Comparison of ENCODE assay signal across 8 cellular contexts in the genomic region with DNA sequence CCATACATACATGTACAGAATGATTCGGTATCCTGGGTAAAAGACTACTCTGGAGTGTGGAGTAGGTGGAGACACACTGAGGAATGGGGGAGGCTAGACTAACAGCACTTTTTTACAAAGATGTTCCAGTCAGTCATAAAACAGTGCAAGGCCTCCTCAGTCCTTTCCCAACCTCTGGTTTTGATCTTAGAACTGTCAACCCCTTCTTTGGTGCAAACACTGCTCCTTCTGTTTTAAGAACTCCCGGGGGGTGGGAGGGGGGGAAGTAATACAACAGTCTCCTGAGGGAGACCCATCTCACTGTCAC. TPM values are rescaled to one million over a fixed set of nuclear protein-coding genes. Genes with fewer than 3 reads are reported as not detected.
A peak's percentile ranks its signal among the peaks of the same experiment; 100 is the strongest.
DNase-seq lines count a peak whose midpoint lies in the region; ATAC-seq, FAIRE-seq and TF ChIP-seq lines count a peak whose summit lies in the region.

No MANE protein-coding gene starts in this region.

- no peaks in the 10 kb centered on the region for H3K9me3 Mint-ChIP-seq in stimulated activated naive CD8-positive, alpha-beta T cell treated with anti-CD3 and anti-CD28 coated beads, Interleukin-15, Interleukin-2, amounts not matched to agents 100 ng/mL and 50 ng/mL, for 24 hours

- no peaks in the 10 kb centered on the region for H3K36me3 Mint-ChIP-seq in stimulated activated naive CD8-positive, alpha-beta T cell treated with anti-CD3 and anti-CD28 coated beads, Interleukin-15, Interleukin-2, amounts not matched to agents 100 ng/mL and 50 ng/mL, for 24 hours (ENCODE audit: low read depth)

- H3K36me3 ChIP-seq in mammary epithelial cell (ENCODE audit: insufficient read depth, low read length), result no peaks in the 10 kb centered on the region
- no peaks in the 10 kb centered on the region for H3K36me3 ChIP-seq in mesodermal cell (ENCODE audit: control insufficient read depth, insufficient read depth, low read length)

- TF ChIP-seq CTCF in mammary epithelial cell (conservative IDR thresholded peaks at IDR 0.05 in 1 of 2, IDR thresholded peaks at IDR 0.05 in 1 of 2; ENCODE audit: extremely low read depth in 1 of 2, insufficient read depth in 1 of 2, low read depth in 1 of 2, low read length in 2 of 2), result no peak

- H3K27me3 ChIP-seq in mammary epithelial cell (ENCODE audit: insufficient read depth, low read length), result no peaks in the 10 kb centered on the region

- no peaks in the 10 kb centered on the region for H3K79me2 ChIP-seq in mammary epithelial cell (ENCODE audit: insufficient read depth, low read length)

- H3K27me3 Mint-ChIP-seq in stimulated activated naive CD8-positive, alpha-beta T cell treated with anti-CD3 and anti-CD28 coated beads, Interleukin-15, Interleukin-2, amounts not matched to agents 100 ng/mL and 50 ng/mL, for 24 hours, result peaks cover 5% of the 10 kb centered on the region

- H3K4me1 Mint-ChIP-seq in stimulated activated naive CD8-positive, alpha-beta T cell treated with anti-CD3 and anti-CD28 coated beads, Interleukin-15, Interleukin-2, amounts not matched to agents 100 ng/mL and 50 ng/mL, for 24 hours (ENCODE audit: low read depth), result peaks cover 34% of the 10 kb centered on the region

- dilution Hi-C loops in mammary epithelial cell (cut with HindIII; ENCODE audit: low sequenced_read_pairs), result loop anchor here (5.0 kb wide), 1 partner anchor 93 kb away; no protein-coding TSS in a partner anchor

- peak overlapping the region; percentile 59 to 83 (median 72) for H3K4me3 ChIP-seq in mammary epithelial cell (replicated peaks in 1 of 3; ENCODE audit: insufficient read depth in 1 of 3, low read depth in 2 of 3, low read length in 3 of 3)
- H3K4me3 ChIP-seq in mesodermal cell (ENCODE audit: extremely low read depth, insufficient read depth, low read length, poor library complexity, severe bottlenecking), result peak overlapping the region; percentile 54

- peak overlapping the region; percentile 91 for H3K4me2 ChIP-seq in mammary epithelial cell (ENCODE audit: insufficient read depth, low read depth, low read length)

- 30% methylated on average over 2 of the region's 2 CpGs for whole genome bisulfite sequencing in mammary epithelial cell (ENCODE audit: low coverage, missing lambda C conversion rate)
- WGBS in mesodermal cell (ENCODE audit: insufficient coverage in 2 of 2), 2 experiments, result 43% methylated on average over 1 of the region's 2 CpGs; no CpG with 5 or more reads in 1 of the 2 experiments

- intact Hi-C loops in mammary epithelial cell (cut with micrococcal nuclease), result loop anchor here (1.0 kb wide), 1 partner anchor 69 kb away; no protein-coding TSS in a partner anchor

- BruUV-seq in mammary epithelial cell (replicated peaks; lab: Mats Ljungman, UMichigan), result no TSS peak

- no peak for DNase-seq in stimulated activated naive CD8-positive, alpha-beta T cell treated with anti-CD3 and anti-CD28 coated beads, Interleukin-15, Interleukin-2, amounts not matched to agents 100 U/mL and 50 U/mL, for 24 hours
- DNase-seq in mammary epithelial cell, result no peak
- no peak for DNase-seq in GM19239 (ENCODE audit: insufficient read length, low spot score)
- DNase-seq in ecto neural progenitor cell (ENCODE audit: low spot score), result no peak

- H3K9ac ChIP-seq in mammary epithelial cell (ENCODE audit: insufficient read depth, low read length), result peak overlapping the region; percentile 78

- peak overlapping the region; percentile 90 for H3K4me3 Mint-ChIP-seq in stimulated activated naive CD8-positive, alpha-beta T cell treated with anti-CD3 and anti-CD28 coated beads, Interleukin-15, Interleukin-2, amounts not matched to agents 100 ng/mL and 50 ng/mL, for 24 hours

- in situ Hi-C loops in mammary epithelial cell (cut with MboI; ENCODE audit: low sequenced_read_pairs in 2 of 2), result no loop called here

- H3K9me3 ChIP-seq in mammary epithelial cell (replicated peaks; ENCODE audit: insufficient read depth, low read length) (no peaks in the 10 kb centered on the region), mesodermal cell (ENCODE audit: control insufficient read depth, low read length) (no peaks in the 10 kb centered on the region)

- H3K4me1 ChIP-seq in mammary epithelial cell (ENCODE audit: insufficient read depth, low read length) (peaks cover 10% of the 10 kb centered on the region), mesodermal cell (ENCODE audit: control insufficient read depth, insufficient read depth, low read length, poor library complexity, severe bottlenecking) (peaks cover 3% of the 10 kb centered on the region)

- FAIRE-seq in GM19239 (lab: Jason Lieb, UNC), result no peak

- ATAC-seq in stimulated activated naive CD8-positive, alpha-beta T cell treated with anti-CD3 and anti-CD28 coated beads, Interleukin-15, Interleukin-2, amounts not matched to agents 100 U/mL and 50 U/mL, for 24 hours, result no peak
- ATAC-seq in HG03460 (IDR thresholded peaks at IDR 0.05; ENCODE audit: unreplicated experiment), result no peak
- no peak for ATAC-seq in GM19397 (IDR thresholded peaks at IDR 0.05; ENCODE audit: unreplicated experiment)

- CTCF ChIA-PET in mammary epithelial cell (lab: Charles Lee; ENCODE audit: low non-redundant PET), result interaction anchor here (0.7 to 0.8 kb wide), 2 partner anchors 26 to 243 kb away, joined by 6 to 11 read pairs; partner anchors contain the start of gene TGM5

- peak overlapping the region; percentile 91 for H2AFZ ChIP-seq in mammary epithelial cell (ENCODE audit: low read depth, low read length)

- H3K27ac Mint-ChIP-seq in stimulated activated naive CD8-positive, alpha-beta T cell treated with anti-CD3 and anti-CD28 coated beads, Interleukin-15, Interleukin-2, amounts not matched to agents 100 ng/mL and 50 ng/mL, for 24 hours, result peak overlapping the region; percentile 89

- H4K20me1 ChIP-seq in mammary epithelial cell (ENCODE audit: insufficient read depth, low read length), result no peaks in the 10 kb centered on the region

- H3K27ac ChIP-seq in mammary epithelial cell (ENCODE audit: insufficient read depth, low read depth, low read length) (no peak overlapping the region), mesodermal cell (ENCODE audit: low read depth, low read length, severe bottlenecking) (peak overlapping the region; percentile 97)

RNA-seq across cellular contexts. Expression of gene MAP1A, which starts 7.5 kb away (rescaled TPM):
- 10 to 100 TPM in 1 of 2 donors, under 1 TPM in 1; 0.52 to 12.2 TPM for total RNA-seq in mammary epithelial cell
- polyA plus RNA-seq in mammary epithelial cell, result 1.1 TPM
- 3.8 TPM for polyA minus RNA-seq in mammary epithelial cell
- 12.5 TPM for polyA plus RNA-seq in mesodermal cell (2013, experiment 1 of 2)
- 11.6 TPM for polyA plus RNA-seq in mesodermal cell (2013, experiment 2 of 2)

RNA-seq across cellular contexts. Expression of gene TP53BP1, which starts 16.9 kb away (rescaled TPM):
- 10 to 100 TPM; 41.7 to 68.7 TPM for total RNA-seq in mammary epithelial cell
- 23.6 TPM for polyA plus RNA-seq in mammary epithelial cell
- polyA minus RNA-seq in mammary epithelial cell, result 44.6 TPM
- 55.7 TPM for polyA plus RNA-seq in mesodermal cell (2013, experiment 1 of 2)
- 48.7 TPM for polyA plus RNA-seq in mesodermal cell (2013, experiment 2 of 2)
